In genomic region chr1:20361805-20362381, GRCh38 we compare ENCODE assay signal across 9 cellular contexts.
DNase-seq lines count a peak whose midpoint lies in the region; ATAC-seq, FAIRE-seq and TF ChIP-seq lines count a peak whose summit lies in the region.
"Had no signal": no experiment of that assay in that cellular context is flagged by ENCODE, and none has a peak within 500 bp of the region (broad histone marks: within the 10 kb centered on the region; RNA-seq: fewer than 3 reads in every experiment).

No MANE protein-coding gene starts in this region.

- H3K36me3 ChIP-seq in GM23338 (ENCODE audit: insufficient read depth) = no peaks in the 10 kb centered on the region
- no peaks in the 10 kb centered on the region for H3K36me3 ChIP-seq in lower lobe of right lung
- H3K36me3 ChIP-seq in thoracic aorta = no peaks in the 10 kb centered on the region

- no peaks in the 10 kb centered on the region for H4K20me1 ChIP-seq in GM23338 (replicated peaks; ENCODE audit: insufficient read depth)

- H3K4me3 ChIP-seq in GM23338 (no peak overlapping the region), lower lobe of right lung (no peak overlapping the region), thoracic aorta (no peak overlapping the region)

- intact Hi-C loops in lower lobe of right lung (cut with DNase I) = no loop called here

- H3K9me3 ChIP-seq in lower lobe of right lung (no peaks in the 10 kb centered on the region), thoracic aorta (no peaks in the 10 kb centered on the region)

- H3K9me3 Mint-ChIP-seq in GM23338 (no peaks in the 10 kb centered on the region), chondrocyte (ENCODE audit: low read depth) (no peaks in the 10 kb centered on the region)

- H3K4me1 ChIP-seq in GM23338 (ENCODE audit: insufficient read depth) (no peaks in the 10 kb centered on the region), lower lobe of right lung (peaks cover 6% of the 10 kb centered on the region), thoracic aorta (ENCODE audit: control insufficient read depth in 1 of 2, low read depth in 2 of 2) (peaks cover 6 to 22% of the 10 kb centered on the region in 2 donors)

- peaks cover 8% of the 10 kb centered on the region; the same call in 2 of the 3 replicates for H3K4me1 Mint-ChIP-seq in GM23338
- peaks cover 17% of the 10 kb centered on the region for H3K4me1 Mint-ChIP-seq in chondrocyte (ENCODE audit: low read depth)

- H3K27me3 ChIP-seq in GM23338 (ENCODE audit: insufficient read depth) = peaks cover 47% of the 10 kb centered on the region
- H3K27me3 ChIP-seq in lower lobe of right lung (ENCODE audit: low read depth) = peaks cover 48% of the 10 kb centered on the region
- H3K27me3 ChIP-seq in thoracic aorta (replicated peaks; ENCODE audit: insufficient read depth) = peaks cover 6% of the 10 kb centered on the region

- DNase-seq in AG20443 (ENCODE audit: low spot score) (peak; percentile 85), GM23338 (ENCODE audit: low spot score) (peak; percentile 84), RCC 7860 (ENCODE audit: low spot score) (peak; percentile 18), chondrocyte (ENCODE audit: low spot score) (peak; percentile 34), lower lobe of right lung (no peak), thoracic aorta (ENCODE audit: low spot score) (no peak), NCI-H2107 treated with DMSO at 0.1 percent for 48 hours (lab: John Stamatoyannopoulos, UW; ENCODE audit: unreplicated experiment) (no peak), SK-N-DZ (ENCODE audit: low spot score) (no peak)

- FAIRE-seq in RCC 7860 (lab: Jason Lieb, UNC) = no peak

- H3K4me3 Mint-ChIP-seq in GM23338 = no peak overlapping the region
- H3K4me3 Mint-ChIP-seq in chondrocyte (ENCODE audit: unreplicated experiment) = no peak overlapping the region

- H3K27ac ChIP-seq in GM23338 (ENCODE audit: low read depth) (no peak overlapping the region), lower lobe of right lung (no peak overlapping the region), thoracic aorta (no peak overlapping the region)
- H3K27ac ChIP-seq: epithelial cell of prostate had no signal

- H3K4me2 ChIP-seq in GM23338 = no peak overlapping the region

- no peaks in the 10 kb centered on the region for H3K79me2 ChIP-seq in GM23338 (replicated peaks; ENCODE audit: insufficient read depth)

- no peaks in the 10 kb centered on the region for H3F3A ChIP-seq in GM23338 (replicated peaks; ENCODE audit: low read depth)

- no peaks in the 10 kb centered on the region for H3K9me2 ChIP-seq in GM23338 (ENCODE audit: insufficient read depth)

- H2AFZ ChIP-seq in GM23338 = peak overlapping the region; percentile 48; the same call in 1 of the 2 replicates

- no peaks in the 10 kb centered on the region; the same call in 2 of the 3 replicates for H3K36me3 Mint-ChIP-seq in GM23338 (ENCODE audit: low read depth)
- no peaks in the 10 kb centered on the region for H3K36me3 Mint-ChIP-seq in chondrocyte (ENCODE audit: low read depth)

- TF ChIP-seq CTCF in GM23338 (conservative IDR thresholded peaks at IDR 0.05; ENCODE audit: low read depth in 2 of 2) (peak; percentile 92 to 99), chondrocyte (IDR thresholded peaks at IDR 0.05) (peak; percentile 77), lower lobe of right lung (IDR thresholded peaks at IDR 0.05) (peak; percentile 69), thoracic aorta (IDR thresholded peaks at IDR 0.05) (peak; percentile 46)

- H3K27me3 Mint-ChIP-seq in GM23338 (ENCODE audit: insufficient read depth, low read depth, poor library complexity) (peaks cover 28% of the 10 kb centered on the region), chondrocyte (ENCODE audit: low read depth) (peaks cover 46% of the 10 kb centered on the region)

- H3K27ac Mint-ChIP-seq in GM23338 (no peak overlapping the region), chondrocyte (ENCODE audit: unreplicated experiment) (no peak overlapping the region)

- peak; percentile 79 for ATAC-seq in GM23338
- peak; percentile 9 to 47 for ATAC-seq in lower lobe of right lung
- no peak for ATAC-seq in thoracic aorta (ENCODE audit: insufficient number of reproducible peaks, low FRiP score, low read depth)

TF ChIP-seq in GM23338, 12 proteins besides CTCF, POLR2A, EP300 and RAD21 (continues in another document):
- no peak for TF ChIP-seq ETS1 (IDR thresholded peaks at IDR 0.05)
- no peak for TF ChIP-seq JUNB (IDR thresholded peaks at IDR 0.05; ENCODE audit: unreplicated experiment)
- TF ChIP-seq ZNF114 (CRISPR knock-in tag; IDR thresholded peaks at IDR 0.05) = no peak
- TF ChIP-seq ZNF331 (CRISPR knock-in tag; IDR thresholded peaks at IDR 0.05; ENCODE audit: low read depth) = no peak
- TF ChIP-seq POLR2AphosphoS5 (IDR thresholded peaks at IDR 0.05; ENCODE audit: low read depth) = no peak
- no peak for TF ChIP-seq ZNF462 (CRISPR knock-in tag; IDR thresholded peaks at IDR 0.05)
- TF ChIP-seq EZH2 (IDR thresholded peaks at IDR 0.05; ENCODE audit: low read depth, unreplicated experiment) = no peak
- TF ChIP-seq NANOG (IDR thresholded peaks at IDR 0.05; ENCODE audit: borderline replicate concordance) = no peak

Comparison
In these comparisons a context has a peak if more than half of its experiments do, and no peak if none do; other contexts are left out.
1. DNase-seq: peak in AG20443 (single experiment), GM23338 (single experiment), RCC 7860 (single experiment) and chondrocyte (single experiment); none in lower lobe of right lung (single experiment), thoracic aorta (single experiment), NCI-H2107 treated with DMSO at 0.1 percent for 48 hours (single experiment) and SK-N-DZ (single experiment).
2. Peak in every context shown above with its lines, with median percentiles within 50 percentile points of each other: CTCF ChIP-seq.